ENCODE assay signal across 13 cellular contexts in the genomic region with DNA sequence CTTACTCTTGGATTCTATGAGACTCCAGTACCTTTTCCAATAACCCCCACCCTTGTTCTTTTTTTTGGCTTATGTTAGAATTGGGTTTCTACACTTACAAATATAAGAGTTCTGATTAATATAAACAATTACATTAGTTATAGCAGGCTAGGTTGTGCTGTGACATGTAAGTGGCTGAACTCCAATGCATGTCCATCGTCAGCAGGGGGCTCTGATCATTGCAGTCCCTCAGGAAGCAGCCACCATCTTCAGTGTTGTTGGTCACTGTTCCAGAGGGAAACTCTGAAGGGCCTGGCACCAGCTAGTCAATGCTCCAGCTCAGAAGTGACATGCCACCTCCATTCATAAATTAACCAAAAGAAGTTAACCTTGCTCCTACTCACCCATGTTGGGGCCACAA. TPM values are rescaled to one million over a fixed set of nuclear protein-coding genes. Genes with fewer than 3 reads are reported as not detected.
DNase-seq lines count a peak whose midpoint lies in the region; ATAC-seq and TF ChIP-seq lines count a peak whose summit lies in the region.
"Had no signal": no experiment of that assay in that cellular context is flagged by ENCODE, and none has a peak within 500 bp of the region (broad histone marks: within the 10 kb centered on the region; RNA-seq: fewer than 3 reads in every experiment).

No MANE protein-coding gene starts in this region.

- ATAC-seq in HG02678 (IDR thresholded peaks at IDR 0.05; ENCODE audit: unreplicated experiment) = no peak
- no peak for ATAC-seq in GM18907 (IDR thresholded peaks at IDR 0.05; ENCODE audit: unreplicated experiment)
- ATAC-seq: heart right ventricle had no signal

- H3K4me3 ChIP-seq in GM12875 (ENCODE audit: low read depth, low read length) = no peak overlapping the region
- H3K4me3 ChIP-seq in kidney epithelial cell (ENCODE audit: low read depth, low read length) = no peak overlapping the region
- H3K4me3 ChIP-seq: heart right ventricle had no signal

- no peaks in the 10 kb centered on the region for H3K27me3 ChIP-seq in kidney epithelial cell (ENCODE audit: control insufficient read depth, insufficient read depth, low read length)
- H3K27me3 ChIP-seq: heart right ventricle had no signal

- H3K36me3 ChIP-seq in kidney epithelial cell (ENCODE audit: control insufficient read depth, insufficient read depth, low read length) = no peaks in the 10 kb centered on the region
- H3K36me3 ChIP-seq: heart right ventricle had no signal

- TF ChIP-seq CTCF in C4-2B (conservative IDR thresholded peaks at IDR 0.05) (peak; percentile 16), GM12875 (IDR thresholded peaks at IDR 0.05; ENCODE audit: borderline replicate concordance, insufficient read depth, low read depth, low read length) (0 out of 2 replicates have a peak, but pooled peaks have one; percentile 24), kidney epithelial cell (IDR thresholded peaks at IDR 0.05; ENCODE audit: insufficient read depth, low read length, poor library complexity, severe bottlenecking) (peak; percentile 31)

- no peak overlapping the region for H3K27ac ChIP-seq in C4-2B
- H3K27ac ChIP-seq: heart right ventricle had no signal

- DNase-seq in RPMI8226 (peak; percentile 39), kidney epithelial cell (ENCODE audit: low read depth) (no peak), NCI-H1092 (lab: John Stamatoyannopoulos, UW) (no peak), NCI-H2081 treated with DMSO at 0.1 percent for 48 hours (lab: John Stamatoyannopoulos, UW) (no peak)
- DNase-seq: cortex of kidney; heart right ventricle; NCI-H345; stimulated activated naive CD4-positive, alpha-beta T cell; T1000 had no signal

RNA-seq across cellular contexts. Expression of a gene that starts 5.6 kb away (rescaled TPM):
- total RNA-seq in kidney epithelial cell = 1.9 and 5.3 TPM in 2 replicates

RNA-seq across cellular contexts. Expression of a gene that starts 20.5 kb away (rescaled TPM):
- 0.42 and 0.55 TPM in 2 replicates for total RNA-seq in kidney epithelial cell
